ENCODE assay signal across 11 cellular contexts in the genomic region with DNA sequence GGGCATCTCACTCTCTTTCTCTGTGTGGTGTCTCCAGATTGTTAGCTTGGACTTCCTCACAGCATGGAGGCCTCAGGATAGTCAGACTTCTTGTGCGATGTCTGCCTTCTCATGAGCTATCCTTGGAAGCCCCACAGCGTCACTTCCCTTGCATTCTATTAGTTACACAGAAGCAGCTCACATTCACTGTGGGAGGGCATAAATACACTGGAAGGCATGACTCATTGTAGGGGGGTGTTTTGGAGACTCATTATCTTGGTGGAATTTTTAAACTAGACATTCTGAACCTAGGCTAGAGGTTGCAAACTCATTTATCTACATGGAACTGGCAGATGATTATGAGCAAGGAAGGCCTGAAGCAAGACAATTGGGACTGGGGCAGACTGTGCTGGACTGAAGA. TPM values are rescaled to one million over a fixed set of nuclear protein-coding genes. Genes with fewer than 3 reads are reported as not detected.
DNase-seq lines count a peak whose midpoint lies in the region; ATAC-seq, FAIRE-seq and TF ChIP-seq lines count a peak whose summit lies in the region.
"Had no signal": no experiment of that assay in that cellular context is flagged by ENCODE, and none has a peak within 500 bp of the region (broad histone marks: within the 10 kb centered on the region; RNA-seq: fewer than 3 reads in every experiment).

No MANE protein-coding gene starts in this region.

- DNase-seq in GM12891 (ENCODE audit: insufficient read length, low spot score) = no peak
- DNase-seq in RWPE2 (ENCODE audit: low spot score) = no peak
- DNase-seq in dermis blood vessel endothelial cell = peak; percentile 12
- DNase-seq in retinal pigment epithelial cell (ENCODE audit: low read depth) = peak; percentile 21
- DNase-seq in progenitor cell of endocrine pancreas (ENCODE audit: low spot score, unreplicated experiment) = no peak
- DNase-seq in frontal cortex (ENCODE audit: low spot score in 2 of 2) = no peak
- DNase-seq: left lung had no signal

- no peak overlapping the region for H3K27ac Mint-ChIP-seq in progenitor cell of endocrine pancreas

- ATAC-seq in RWPE2 (ENCODE audit: low read depth) = 0 out of 3 replicates have a peak, but pooled peaks have one; percentile 6
- ATAC-seq in HG03095 (IDR thresholded peaks at IDR 0.05; ENCODE audit: unreplicated experiment) = no peak
- ATAC-seq: left lung had no signal

- TF ChIP-seq CTCF in RWPE2 (IDR thresholded peaks at IDR 0.05; ENCODE audit: poor library complexity, severe bottlenecking) (no peak), retinal pigment epithelial cell (conservative IDR thresholded peaks at IDR 0.05; ENCODE audit: low read depth, low read length) (no peak), progenitor cell of endocrine pancreas (IDR thresholded peaks at IDR 0.05; ENCODE audit: unreplicated experiment) (no peak)

- H3K27me3 ChIP-seq in RWPE2 (ENCODE audit: insufficient read depth, poor library complexity, severe bottlenecking) = no peaks in the 10 kb centered on the region
- H3K27me3 ChIP-seq: cardiac muscle cell, left lung had no signal

- H3K27ac ChIP-seq in RWPE2 (ENCODE audit: poor library complexity, severe bottlenecking) = peak overlapping the region; percentile 99
- H3K27ac ChIP-seq: cardiac muscle cell, left lung had no signal

- H3K9me3 Mint-ChIP-seq in progenitor cell of endocrine pancreas (ENCODE audit: low read depth) = peaks cover 3% of the 10 kb centered on the region

- FAIRE-seq in GM12891 (lab: Jason Lieb, UNC) = peak; percentile 57
- FAIRE-seq in frontal cortex (lab: Jason Lieb, UNC) = no peak
- FAIRE-seq: GM12892 had no signal

- H3K4me3 ChIP-seq in RWPE2 (ENCODE audit: severe bottlenecking) = no peak overlapping the region
- H3K4me3 ChIP-seq in retinal pigment epithelial cell (ENCODE audit: low read length) = no peak overlapping the region
- H3K4me3 ChIP-seq: cardiac muscle cell, left lung had no signal

- H3K36me3 ChIP-seq in RWPE2 (ENCODE audit: low read depth) = no peaks in the 10 kb centered on the region
- H3K36me3 ChIP-seq: cardiac muscle cell, left lung had no signal

- H3K4me1 ChIP-seq in RWPE2 (ENCODE audit: insufficient read depth, poor library complexity, severe bottlenecking) = peaks cover 41% of the 10 kb centered on the region
- H3K4me1 ChIP-seq: left lung had no signal

- TF ChIP-seq POLR2A in GM12891 (IDR thresholded peaks at IDR 0.05; ENCODE audit: low read depth, low read length) = no peak

- H3K9me3 ChIP-seq in RWPE2 (ENCODE audit: severe bottlenecking) = peaks cover 5% of the 10 kb centered on the region
- H3K9me3 ChIP-seq: left lung had no signal

- H3K4me3 Mint-ChIP-seq in progenitor cell of endocrine pancreas (ENCODE audit: low read depth) = no peak overlapping the region

- no peaks in the 10 kb centered on the region for H3K4me1 Mint-ChIP-seq in progenitor cell of endocrine pancreas (ENCODE audit: low read depth)

- H3K27me3 Mint-ChIP-seq in progenitor cell of endocrine pancreas = no peaks in the 10 kb centered on the region

- H3K36me3 Mint-ChIP-seq in progenitor cell of endocrine pancreas (ENCODE audit: insufficient read depth) = no peaks in the 10 kb centered on the region

TF ChIP-seq in GM12891, 5 proteins besides CTCF, POLR2A, EP300 and RAD21:
- no peak for TF ChIP-seq POLR2AphosphoS5 (IDR thresholded peaks at IDR 0.05; ENCODE audit: low read depth, low read length)
TF ChIP-seq in GM12891: peak in this region for 0.

RNA-seq across cellular contexts. Expression of gene FASLG, which starts 21.4 kb away (rescaled TPM):
- polyA plus RNA-seq in GM12891 (2012; ENCODE audit: low read depth, missing spikeins) = 0.10 TPM
- total RNA-seq in dermis blood vessel endothelial cell = not detected in 2 replicates
- total RNA-seq in progenitor cell of endocrine pancreas = not detected in 2 replicates
- not detected for total RNA-seq in frontal cortex
- total RNA-seq: cardiac muscle cell, SK-MEL-5 had no signal
- polyA plus RNA-seq: cardiac muscle cell had no signal

Comparison
In these comparisons a context has a peak if more than half of its experiments do, and no peak if none do; other contexts are left out.
1. DNase-seq: peak in dermis blood vessel endothelial cell (single experiment) and retinal pigment epithelial cell (single experiment); none in GM12891 (single experiment), RWPE2 (single experiment), progenitor cell of endocrine pancreas (single experiment) and frontal cortex (0 of 2).